Comparison of ENCODE assay signal across 19 cellular contexts in genomic region chr16:50555892-50556673, GRCh38.
"Had no signal": no experiment of that assay in that cellular context is flagged by ENCODE, and none has a peak within 500 bp of the region (broad histone marks: within the 10 kb centered on the region; RNA-seq: fewer than 3 reads in every experiment).

No MANE protein-coding gene starts in this region.

- H3K36me3 ChIP-seq: cardiac muscle cell, heart left ventricle, vagina had no signal

- ATAC-seq: activated T-helper 17 cell treated with anti-CD3 and anti-CD28 coated beads, Interleukin-2, amount 50 U/mL, for 72 hours; heart left ventricle; left colon; mucosa of descending colon; natural killer cell; SK-N-SH treated with all-trans-retinoic acid at 6 μM for 48 hours; stimulated activated naive CD8-positive, alpha-beta T cell treated with anti-CD3 and anti-CD28 coated beads, Interleukin-15, Interleukin-2, amounts not matched to agents 100 U/mL and 50 U/mL, for 24 hours had no signal

- H3K27me3 ChIP-seq: cardiac muscle cell, heart left ventricle, vagina had no signal

- H3K27ac Mint-ChIP-seq: activated T-helper 17 cell treated with anti-CD3 and anti-CD28 coated beads, Interleukin-2, amount 50 U/mL, for 72 hours; natural killer cell had no signal

- H3K9me3 Mint-ChIP-seq: activated T-helper 17 cell treated with anti-CD3 and anti-CD28 coated beads, Interleukin-2, amount 50 U/mL, for 72 hours; natural killer cell had no signal

- H3K9me3 ChIP-seq: mucosa of descending colon, vagina had no signal

- DNase-seq: activated CD4-positive, alpha-beta T cell treated with anti-CD3 and anti-CD28 coated beads for 1 hour; activated CD4-positive, alpha-beta T cell treated with anti-CD3 and anti-CD28 coated beads, Interleukin-2, amount 50 U/mL, for 4 hours; activated naive CD4-positive, alpha-beta T cell treated with Interleukin-2 at 50 U/mL for 16 hours; foreskin melanocyte; heart left ventricle; left colon; mucosa of descending colon; natural killer cell; nucleus accumbens; posterior cingulate gyrus; stimulated activated CD4-positive, alpha-beta T cell treated with anti-CD3 and anti-CD28 coated beads, Interleukin-4, amount 100 ng/mL, for 4 hours; stimulated activated CD8-positive, alpha-beta memory T cell treated with anti-CD3 and anti-CD28 coated beads, Interleukin-4, amount 100 ng/mL, for 48 hours; stimulated activated naive CD8-positive, alpha-beta T cell treated with anti-CD3 and anti-CD28 coated beads, Interleukin-15, Interleukin-2, amounts not matched to agents 100 U/mL and 50 U/mL, for 24 hours had no signal

- H3K36me3 Mint-ChIP-seq: natural killer cell had no signal

- H3K4me3 ChIP-seq: cardiac muscle cell, heart left ventricle, mucosa of descending colon, smooth muscle cell, vagina had no signal

- H3K4me1 Mint-ChIP-seq: natural killer cell had no signal

- H3K4me1 ChIP-seq: heart left ventricle, vagina had no signal

- H3K27me3 Mint-ChIP-seq: activated T-helper 17 cell treated with anti-CD3 and anti-CD28 coated beads, Interleukin-2, amount 50 U/mL, for 72 hours had no signal

- H3K27ac ChIP-seq: cardiac muscle cell, heart left ventricle, vagina, VCaP had no signal

- H3K4me3 Mint-ChIP-seq: activated T-helper 17 cell treated with anti-CD3 and anti-CD28 coated beads, Interleukin-2, amount 50 U/mL, for 72 hours; natural killer cell had no signal
